Comparison of ENCODE assay signal across 8 cellular contexts in the genomic region with DNA sequence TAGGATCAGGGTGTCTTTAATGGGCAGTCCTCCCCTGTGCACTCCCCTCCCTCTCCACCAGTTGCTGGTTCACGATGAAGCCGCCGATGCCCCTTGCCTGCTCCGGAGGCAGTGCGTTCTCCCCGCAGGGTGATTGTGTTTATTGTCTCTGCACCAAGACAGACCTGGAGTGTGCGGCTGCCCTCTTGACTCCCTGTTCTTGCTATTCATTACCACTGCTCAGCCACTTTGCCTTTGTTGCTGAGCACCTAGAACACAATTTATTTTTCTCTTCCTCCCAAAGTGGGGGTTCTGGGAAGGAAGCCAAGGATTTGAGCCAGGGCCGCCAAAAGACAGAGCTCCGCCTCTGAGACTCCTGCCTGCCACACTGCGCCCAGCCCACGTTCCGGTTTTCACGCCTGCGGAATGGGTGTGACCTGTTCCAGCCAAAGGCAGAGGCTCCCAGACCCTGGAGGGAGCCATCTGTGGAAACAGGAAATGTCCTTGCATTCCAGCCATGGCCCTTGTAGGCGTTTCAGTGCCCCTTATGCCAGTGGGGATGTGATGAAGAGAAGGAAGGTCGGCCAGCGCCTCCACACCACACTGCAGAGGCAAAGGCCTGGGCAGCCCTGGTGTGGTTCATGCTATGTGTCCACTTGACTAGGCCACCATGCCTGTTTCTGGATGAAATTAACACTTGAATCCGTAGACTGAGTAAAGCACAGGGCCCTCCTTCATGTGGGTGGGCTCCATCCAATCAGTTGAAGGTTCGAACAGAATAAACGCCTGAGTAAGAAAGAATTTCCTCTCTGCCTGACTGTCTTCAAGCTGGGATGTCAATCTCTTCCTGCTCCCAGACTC.
DNase-seq lines count a peak whose midpoint lies in the region; ATAC-seq and TF ChIP-seq lines count a peak whose summit lies in the region.

No MANE protein-coding gene starts in this region.

- H3K9me3 ChIP-seq in BLaER1 treated with 17β-estradiol and CSF1 and Interleukin-3, amounts not matched to agents 10 nM and 100 nM (replicated peaks in 1 of 11): peaks cover 0 to 4% (median 0%) of the 10 kb centered on the region in 11 experiments; a peak in 2 of 22 replicates
- no peaks in the 10 kb centered on the region for H3K9me3 ChIP-seq in esophagus squamous epithelium

- WGBS in esophagus squamous epithelium, 2 donors: 29 to 57% methylated on average over 10 to 15 of the region's 20 CpGs

- peaks cover 0 to 9% (median 0%) of the 10 kb centered on the region in 11 experiments; a peak in 2 of 22 replicates for H4K20me1 ChIP-seq in BLaER1 treated with 17β-estradiol and CSF1 and Interleukin-3, amounts not matched to agents 10 nM and 100 nM

- TF ChIP-seq CTCF in esophagus squamous epithelium (IDR thresholded peaks at IDR 0.05) (peak in 1 of 6 experiments; percentile 15), neural crest cell (conservative IDR thresholded peaks at IDR 0.05) (no peak)

- peak overlapping the region in 7 of 11 experiments; percentile 20 to 69 (median 57); a peak in 7 of 22 replicates for H3K27ac ChIP-seq in BLaER1 treated with 17β-estradiol and CSF1 and Interleukin-3, amounts not matched to agents 10 nM and 100 nM
- peak overlapping the region; percentile 59 to 85 (median 69) for H3K27ac ChIP-seq in esophagus squamous epithelium

- DNase-seq in NCI-H69 (lab: John Stamatoyannopoulos, UW) (peak; percentile 83), esophagus squamous epithelium (lab: John Stamatoyannopoulos, UW) (no peak), neural crest cell (ENCODE audit: low read depth, low spot score) (peak; percentile 36), middle frontal gyrus (ENCODE audit: extremely low spot score, low spot score) (no peak)
- no peak for DNase-seq in activated CD4-positive, alpha-beta T cell treated with anti-CD3 and anti-CD28 coated beads for 48 hours

- peaks cover 64% of the 10 kb centered on the region for H3K4me1 Mint-ChIP-seq in neural crest cell

- peaks cover 0 to 9% (median 0%) of the 10 kb centered on the region in 11 experiments; a peak in 4 of 22 replicates for H3K36me3 ChIP-seq in BLaER1 treated with 17β-estradiol and CSF1 and Interleukin-3, amounts not matched to agents 10 nM and 100 nM
- no peaks in the 10 kb centered on the region for H3K36me3 ChIP-seq in esophagus squamous epithelium

- peak overlapping the region; percentile 45 for H3K4me3 Mint-ChIP-seq in neural crest cell

- H3K9ac ChIP-seq in BLaER1 treated with 17β-estradiol and CSF1 and Interleukin-3, amounts not matched to agents 10 nM and 100 nM: peak overlapping the region in 2 of 11 experiments; percentile 1 to 16; a peak in 2 of 22 replicates

- ATAC-seq in HG03342 (IDR thresholded peaks at IDR 0.05; ENCODE audit: unreplicated experiment) (no peak), HG03460 (IDR thresholded peaks at IDR 0.05; ENCODE audit: unreplicated experiment) (no peak)

- peaks cover 1% of the 10 kb centered on the region for H3K36me3 Mint-ChIP-seq in neural crest cell (ENCODE audit: low read depth)

- H3K4me3 ChIP-seq in BLaER1 treated with 17β-estradiol and CSF1 and Interleukin-3, amounts not matched to agents 10 nM and 100 nM: no peak overlapping the region; a peak in 1 of 20 replicates
- H3K4me3 ChIP-seq in esophagus squamous epithelium: no peak overlapping the region

- H3K9me3 Mint-ChIP-seq in neural crest cell: peaks cover under 1% of the 10 kb centered on the region

- H3K27me3 ChIP-seq in BLaER1 treated with 17β-estradiol and CSF1 and Interleukin-3, amounts not matched to agents 10 nM and 100 nM: no peaks in the 10 kb centered on the region
- H3K27me3 ChIP-seq in esophagus squamous epithelium: no peaks in the 10 kb centered on the region

- H3K27me3 Mint-ChIP-seq in neural crest cell (ENCODE audit: low read depth): no peaks in the 10 kb centered on the region

- peak overlapping the region; percentile 78 to 96 (median 91) for H3K4me2 ChIP-seq in BLaER1 treated with 17β-estradiol and CSF1 and Interleukin-3, amounts not matched to agents 10 nM and 100 nM

- peaks cover 46 to 60% (median 55%) of the 10 kb centered on the region in 10 experiments for H3K4me1 ChIP-seq in BLaER1 treated with 17β-estradiol and CSF1 and Interleukin-3, amounts not matched to agents 10 nM and 100 nM
- peaks cover 30 to 56% (median 39%) of the 10 kb centered on the region in 3 donors for H3K4me1 ChIP-seq in esophagus squamous epithelium

- intact Hi-C loops in esophagus squamous epithelium (cut with DNase I): loop anchor here (10.0 kb wide), 1 partner anchor 392 kb away; no protein-coding TSS in a partner anchor

- TF ChIP-seq POLR2A in esophagus squamous epithelium (IDR thresholded peaks at IDR 0.05): no peak

- peak overlapping the region; percentile 93 for H3K27ac Mint-ChIP-seq in neural crest cell (ENCODE audit: unreplicated experiment)

Comparison
In these comparisons a context has a peak if more than half of its experiments do, and no peak if none do; other contexts are left out.
1. DNase-seq: peak in NCI-H69 (single experiment) and neural crest cell (single experiment); none in esophagus squamous epithelium (single experiment), middle frontal gyrus (single experiment) and activated CD4-positive, alpha-beta T cell treated with anti-CD3 and anti-CD28 coated beads for 48 hours (single experiment).